2 cellular contexts compared by ENCODE assay signal in the genomic region with DNA sequence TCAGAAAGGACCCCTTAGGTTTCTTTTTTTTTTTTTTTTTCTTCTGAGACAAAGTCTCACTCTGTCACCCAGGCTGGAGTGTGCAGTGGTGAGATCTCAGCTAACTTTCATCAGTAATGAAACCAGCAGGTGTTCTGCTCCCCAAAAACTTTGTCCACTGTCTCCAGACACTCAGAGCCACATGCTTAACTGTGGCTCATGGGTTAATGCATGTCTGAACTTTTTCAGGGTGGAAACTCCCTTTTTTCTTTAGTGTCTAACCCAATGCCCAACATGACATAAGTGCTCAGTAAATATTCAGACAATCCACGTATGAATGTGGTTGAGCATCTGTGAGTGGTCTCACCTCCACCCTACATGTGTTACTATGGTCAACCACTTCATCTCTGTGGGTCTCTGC.
A peak's percentile ranks its signal among the peaks of the same experiment; 100 is the strongest.
TF ChIP-seq lines count a peak whose summit lies in the region.

No MANE protein-coding gene starts in this region.

TF ChIP-seq in GM12878, 131 proteins besides CTCF, POLR2A, EP300 and RAD21 (continued from another document and continues in another):
- TF ChIP-seq, protein P1, sequence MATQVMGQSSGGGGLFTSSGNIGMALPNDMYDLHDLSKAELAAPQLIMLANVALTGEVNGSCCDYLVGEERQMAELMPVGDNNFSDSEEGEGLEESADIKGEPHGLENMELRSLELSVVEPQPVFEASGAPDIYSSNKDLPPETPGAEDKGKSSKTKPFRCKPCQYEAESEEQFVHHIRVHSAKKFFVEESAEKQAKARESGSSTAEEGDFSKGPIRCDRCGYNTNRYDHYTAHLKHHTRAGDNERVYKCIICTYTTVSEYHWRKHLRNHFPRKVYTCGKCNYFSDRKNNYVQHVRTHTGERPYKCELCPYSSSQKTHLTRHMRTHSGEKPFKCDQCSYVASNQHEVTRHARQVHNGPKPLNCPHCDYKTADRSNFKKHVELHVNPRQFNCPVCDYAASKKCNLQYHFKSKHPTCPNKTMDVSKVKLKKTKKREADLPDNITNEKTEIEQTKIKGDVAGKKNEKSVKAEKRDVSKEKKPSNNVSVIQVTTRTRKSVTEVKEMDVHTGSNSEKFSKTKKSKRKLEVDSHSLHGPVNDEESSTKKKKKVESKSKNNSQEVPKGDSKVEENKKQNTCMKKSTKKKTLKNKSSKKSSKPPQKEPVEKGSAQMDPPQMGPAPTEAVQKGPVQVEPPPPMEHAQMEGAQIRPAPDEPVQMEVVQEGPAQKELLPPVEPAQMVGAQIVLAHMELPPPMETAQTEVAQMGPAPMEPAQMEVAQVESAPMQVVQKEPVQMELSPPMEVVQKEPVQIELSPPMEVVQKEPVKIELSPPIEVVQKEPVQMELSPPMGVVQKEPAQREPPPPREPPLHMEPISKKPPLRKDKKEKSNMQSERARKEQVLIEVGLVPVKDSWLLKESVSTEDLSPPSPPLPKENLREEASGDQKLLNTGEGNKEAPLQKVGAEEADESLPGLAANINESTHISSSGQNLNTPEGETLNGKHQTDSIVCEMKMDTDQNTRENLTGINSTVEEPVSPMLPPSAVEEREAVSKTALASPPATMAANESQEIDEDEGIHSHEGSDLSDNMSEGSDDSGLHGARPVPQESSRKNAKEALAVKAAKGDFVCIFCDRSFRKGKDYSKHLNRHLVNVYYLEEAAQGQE (IDR thresholded peaks at IDR 0.05; ENCODE audit: low read depth, low read length): no peak
- TF ChIP-seq SREBF2 (IDR thresholded peaks at IDR 0.05; ENCODE audit: low read length) (no peak), RB1 (IDR thresholded peaks at IDR 0.05; ENCODE audit: borderline replicate concordance) (no peak), HCFC1 (IDR thresholded peaks at IDR 0.05; ENCODE audit: low read length) (no peak), TCF12 (IDR thresholded peaks at IDR 0.05; ENCODE audit: low read depth, low read length) (peak; percentile 76; the same call in 1 of the 2 replicates), CHD2 (IDR thresholded peaks at IDR 0.05; ENCODE audit: borderline replicate concordance, low read depth, low read length) (no peak), RUNX3 (IDR thresholded peaks at IDR 0.05; ENCODE audit: low read length) (peak; percentile 87), FOXK2 (IDR thresholded peaks at IDR 0.05) (no peak), CEBPB (IDR thresholded peaks at IDR 0.05; ENCODE audit: borderline replicate concordance in 1 of 2, low read depth in 2 of 2, low read length in 2 of 2) (no peak), ZZZ3 (IDR thresholded peaks at IDR 0.05; ENCODE audit: control insufficient read depth, insufficient read length, low read depth) (no peak), MXI1 (IDR thresholded peaks at IDR 0.05; ENCODE audit: low read depth, low read length) (no peak), ZNF207 (IDR thresholded peaks at IDR 0.05; ENCODE audit: borderline replicate concordance) (no peak), FOXM1 (IDR thresholded peaks at IDR 0.05; ENCODE audit: low read depth, low read length) (peak; percentile 77), EGR1 (IDR thresholded peaks at IDR 0.05; ENCODE audit: borderline replicate concordance in 1 of 2, low read depth in 2 of 2, low read length in 2 of 2) (no peak), DPF2 (IDR thresholded peaks at IDR 0.05) (peak; percentile 69), HDGF (IDR thresholded peaks at IDR 0.05) (no peak), STAT1 (conservative IDR thresholded peaks at IDR 0.05) (no peak), ZNF24 (IDR thresholded peaks at IDR 0.05) (no peak), SREBF1 (IDR thresholded peaks at IDR 0.05; ENCODE audit: low read length) (peak; percentile 21; the same call in 1 of the 2 replicates), YBX1 (IDR thresholded peaks at IDR 0.05) (no peak)
- TF ChIP-seq, protein P2, sequence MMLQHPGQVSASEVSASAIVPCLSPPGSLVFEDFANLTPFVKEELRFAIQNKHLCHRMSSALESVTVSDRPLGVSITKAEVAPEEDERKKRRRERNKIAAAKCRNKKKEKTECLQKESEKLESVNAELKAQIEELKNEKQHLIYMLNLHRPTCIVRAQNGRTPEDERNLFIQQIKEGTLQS (IDR thresholded peaks at IDR 0.05; ENCODE audit: borderline replicate concordance, extremely low read depth, low read depth, low read length): no peak
- TF ChIP-seq, protein P3, sequence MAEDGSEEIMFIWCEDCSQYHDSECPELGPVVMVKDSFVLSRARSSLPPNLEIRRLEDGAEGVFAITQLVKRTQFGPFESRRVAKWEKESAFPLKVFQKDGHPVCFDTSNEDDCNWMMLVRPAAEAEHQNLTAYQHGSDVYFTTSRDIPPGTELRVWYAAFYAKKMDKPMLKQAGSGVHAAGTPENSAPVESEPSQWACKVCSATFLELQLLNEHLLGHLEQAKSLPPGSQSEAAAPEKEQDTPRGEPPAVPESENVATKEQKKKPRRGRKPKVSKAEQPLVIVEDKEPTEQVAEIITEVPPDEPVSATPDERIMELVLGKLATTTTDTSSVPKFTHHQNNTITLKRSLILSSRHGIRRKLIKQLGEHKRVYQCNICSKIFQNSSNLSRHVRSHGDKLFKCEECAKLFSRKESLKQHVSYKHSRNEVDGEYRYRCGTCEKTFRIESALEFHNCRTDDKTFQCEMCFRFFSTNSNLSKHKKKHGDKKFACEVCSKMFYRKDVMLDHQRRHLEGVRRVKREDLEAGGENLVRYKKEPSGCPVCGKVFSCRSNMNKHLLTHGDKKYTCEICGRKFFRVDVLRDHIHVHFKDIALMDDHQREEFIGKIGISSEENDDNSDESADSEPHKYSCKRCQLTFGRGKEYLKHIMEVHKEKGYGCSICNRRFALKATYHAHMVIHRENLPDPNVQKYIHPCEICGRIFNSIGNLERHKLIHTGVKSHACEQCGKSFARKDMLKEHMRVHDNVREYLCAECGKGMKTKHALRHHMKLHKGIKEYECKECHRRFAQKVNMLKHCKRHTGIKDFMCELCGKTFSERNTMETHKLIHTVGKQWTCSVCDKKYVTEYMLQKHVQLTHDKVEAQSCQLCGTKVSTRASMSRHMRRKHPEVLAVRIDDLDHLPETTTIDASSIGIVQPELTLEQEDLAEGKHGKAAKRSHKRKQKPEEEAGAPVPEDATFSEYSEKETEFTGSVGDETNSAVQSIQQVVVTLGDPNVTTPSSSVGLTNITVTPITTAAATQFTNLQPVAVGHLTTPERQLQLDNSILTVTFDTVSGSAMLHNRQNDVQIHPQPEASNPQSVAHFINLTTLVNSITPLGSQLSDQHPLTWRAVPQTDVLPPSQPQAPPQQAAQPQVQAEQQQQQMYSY (CRISPR knock-in tag; IDR thresholded peaks at IDR 0.05): no peak
- TF ChIP-seq, protein P4, sequence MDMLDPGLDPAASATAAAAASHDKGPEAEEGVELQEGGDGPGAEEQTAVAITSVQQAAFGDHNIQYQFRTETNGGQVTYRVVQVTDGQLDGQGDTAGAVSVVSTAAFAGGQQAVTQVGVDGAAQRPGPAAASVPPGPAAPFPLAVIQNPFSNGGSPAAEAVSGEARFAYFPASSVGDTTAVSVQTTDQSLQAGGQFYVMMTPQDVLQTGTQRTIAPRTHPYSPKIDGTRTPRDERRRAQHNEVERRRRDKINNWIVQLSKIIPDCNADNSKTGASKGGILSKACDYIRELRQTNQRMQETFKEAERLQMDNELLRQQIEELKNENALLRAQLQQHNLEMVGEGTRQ (IDR thresholded peaks at IDR 0.05; ENCODE audit: borderline replicate concordance, low read depth, low read length): no peak

TF ChIP-seq in WTC11, 78 proteins besides CTCF, POLR2A, EP300 and RAD21 (continued from another document):
- TF ChIP-seq GRHL2 (CRISPR knock-in tag; IDR thresholded peaks at IDR 0.05; ENCODE audit: insufficient replicate concordance, severe bottlenecking): no peak
- no peak for TF ChIP-seq TCF7 (CRISPR knock-in tag; IDR thresholded peaks at IDR 0.05; ENCODE audit: low read depth)
- TF ChIP-seq TEAD4 (CRISPR knock-in tag; IDR thresholded peaks at IDR 0.05): no peak
- TF ChIP-seq GTF2I (CRISPR knock-in tag; conservative IDR thresholded peaks at IDR 0.05): no peak
- TF ChIP-seq JUN (CRISPR knock-in tag; IDR thresholded peaks at IDR 0.05): no peak
- TF ChIP-seq ZNF423 (CRISPR knock-in tag; IDR thresholded peaks at IDR 0.05): no peak
- TF ChIP-seq, protein P5, sequence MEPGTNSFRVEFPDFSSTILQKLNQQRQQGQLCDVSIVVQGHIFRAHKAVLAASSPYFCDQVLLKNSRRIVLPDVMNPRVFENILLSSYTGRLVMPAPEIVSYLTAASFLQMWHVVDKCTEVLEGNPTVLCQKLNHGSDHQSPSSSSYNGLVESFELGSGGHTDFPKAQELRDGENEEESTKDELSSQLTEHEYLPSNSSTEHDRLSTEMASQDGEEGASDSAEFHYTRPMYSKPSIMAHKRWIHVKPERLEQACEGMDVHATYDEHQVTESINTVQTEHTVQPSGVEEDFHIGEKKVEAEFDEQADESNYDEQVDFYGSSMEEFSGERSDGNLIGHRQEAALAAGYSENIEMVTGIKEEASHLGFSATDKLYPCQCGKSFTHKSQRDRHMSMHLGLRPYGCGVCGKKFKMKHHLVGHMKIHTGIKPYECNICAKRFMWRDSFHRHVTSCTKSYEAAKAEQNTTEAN (CRISPR knock-in tag; IDR thresholded peaks at IDR 0.05): no peak
- TF ChIP-seq, protein P2 (CRISPR knock-in tag; conservative IDR thresholded peaks at IDR 0.05): no peak
